In genomic region chr7:105261689-105262088, GRCh38 we compare ENCODE assay signal across 9 cellular contexts.
A peak's percentile ranks its signal among the peaks of the same experiment; 100 is the strongest.
DNase-seq lines count a peak whose midpoint lies in the region; ATAC-seq, FAIRE-seq and TF ChIP-seq lines count a peak whose summit lies in the region.
"Had no signal": no experiment of that assay in that cellular context is flagged by ENCODE, and none has a peak within 500 bp of the region (broad histone marks: within the 10 kb centered on the region; RNA-seq: fewer than 3 reads in every experiment).

No MANE protein-coding gene starts in this region.

- peaks cover 16% of the 10 kb centered on the region for H3K36me3 Mint-ChIP-seq in activated T-cell treated with anti-CD3 and anti-CD28 coated beads, Interleukin-2, amount 50 U/mL, for 24 hours (ENCODE audit: low read depth)

- H3K27ac Mint-ChIP-seq in activated T-cell treated with anti-CD3 and anti-CD28 coated beads, Interleukin-2, amount 50 U/mL, for 24 hours, result no peak overlapping the region

- H3K27me3 Mint-ChIP-seq in activated T-cell treated with anti-CD3 and anti-CD28 coated beads, Interleukin-2, amount 50 U/mL, for 24 hours, result no peaks in the 10 kb centered on the region

- TF ChIP-seq CTCF in VCaP (conservative IDR thresholded peaks at IDR 0.05) (no peak), GM10266 (IDR thresholded peaks at IDR 0.05; ENCODE audit: control insufficient read depth, insufficient read depth, low read depth, missing control alignments) (no peak)

- peaks cover 5% of the 10 kb centered on the region for H3K9me3 Mint-ChIP-seq in activated T-cell treated with anti-CD3 and anti-CD28 coated beads, Interleukin-2, amount 50 U/mL, for 24 hours

- peak; percentile 18 for FAIRE-seq in GM19239 (lab: Jason Lieb, UNC)

- ATAC-seq in GM19467 (IDR thresholded peaks at IDR 0.05; ENCODE audit: unreplicated experiment), result no peak

- no peak for DNase-seq in GM19239 (ENCODE audit: insufficient read length, low spot score)
- peak; percentile 35 for DNase-seq in MV-4-11 (lab: John Stamatoyannopoulos, UW)
- DNase-seq in myocyte (ENCODE audit: low read depth), result peak; percentile 94
- no peak for DNase-seq in activated T-cell treated with anti-CD3 and anti-CD28 coated beads, Interleukin-2, amount 50 U/mL, for 24 hours
- no peak for DNase-seq in NCI-H2196 treated with DMSO at 0.1 percent for 48 hours (lab: John Stamatoyannopoulos, UW; ENCODE audit: unreplicated experiment)
- no peak for DNase-seq in GM10266 (ENCODE audit: extremely low spot score)
- DNase-seq: Karpas-422 had no signal

- H3K27ac ChIP-seq in VCaP, result peak overlapping the region; percentile 27

- H3K4me3 Mint-ChIP-seq in activated T-cell treated with anti-CD3 and anti-CD28 coated beads, Interleukin-2, amount 50 U/mL, for 24 hours, result no peak overlapping the region

- peaks cover 59% of the 10 kb centered on the region for H3K4me1 Mint-ChIP-seq in activated T-cell treated with anti-CD3 and anti-CD28 coated beads, Interleukin-2, amount 50 U/mL, for 24 hours (ENCODE audit: low read depth)

Comparison
In these comparisons a context has a peak if more than half of its experiments do, and no peak if none do; other contexts are left out.
1. DNase-seq: peak in MV-4-11 (single experiment) and myocyte (single experiment); none in GM19239 (single experiment), activated T-cell treated with anti-CD3 and anti-CD28 coated beads, Interleukin-2, amount 50 U/mL, for 24 hours (single experiment), NCI-H2196 treated with DMSO at 0.1 percent for 48 hours (single experiment) and GM10266 (single experiment).